ENCODE assay signal across 19 cellular contexts in the genomic region with DNA sequence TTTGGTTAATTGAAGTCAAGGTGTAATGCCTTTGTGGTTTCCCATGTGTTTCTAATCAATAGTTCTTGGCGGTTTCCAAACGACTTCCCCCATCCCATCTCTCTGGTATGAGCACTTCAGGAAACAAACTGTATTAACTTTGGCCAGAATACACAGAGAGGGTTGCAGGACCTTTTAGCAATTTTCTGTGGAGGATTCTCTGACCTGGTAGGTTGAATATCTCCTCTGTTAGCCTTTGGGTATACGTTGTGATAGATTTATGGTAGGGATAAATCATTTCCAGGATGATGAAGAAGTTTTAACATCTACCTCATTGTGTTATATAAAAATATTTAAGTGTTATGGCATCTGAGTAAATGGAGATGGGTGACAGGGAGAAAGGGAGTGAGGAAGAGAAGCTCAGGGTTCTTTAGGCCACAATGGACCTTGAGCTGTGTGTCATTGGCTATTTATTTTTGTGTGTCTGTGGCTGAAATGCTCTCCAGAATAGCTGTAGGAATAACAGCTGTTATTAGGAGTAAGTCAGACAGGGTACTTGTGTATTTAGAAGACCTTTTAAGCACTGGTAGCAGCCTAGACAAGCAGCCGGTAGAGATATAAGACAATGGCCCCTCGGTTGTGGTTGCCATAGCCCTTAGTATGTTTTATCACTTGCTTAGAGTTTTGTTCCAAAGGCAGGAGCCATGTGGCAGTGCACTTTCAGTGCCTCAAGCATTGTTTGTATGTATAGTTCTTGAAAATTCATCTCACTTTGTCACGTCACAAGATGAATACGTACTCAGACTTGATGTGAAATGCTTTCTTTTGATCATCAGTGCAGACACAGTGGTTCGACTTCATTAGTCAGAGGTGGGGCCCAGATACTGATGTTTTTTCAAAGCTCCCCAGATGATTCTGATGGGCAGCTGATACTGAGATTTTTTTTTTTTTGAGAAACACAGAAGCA.
A peak's percentile ranks its signal among the peaks of the same experiment; 100 is the strongest.
DNase-seq lines count a peak whose midpoint lies in the region; ATAC-seq and TF ChIP-seq lines count a peak whose summit lies in the region.
"Had no signal": no experiment of that assay in that cellular context is flagged by ENCODE, and none has a peak within 500 bp of the region (broad histone marks: within the 10 kb centered on the region; RNA-seq: fewer than 3 reads in every experiment).

No MANE protein-coding gene starts in this region.

- DNase-seq in G401 (ENCODE audit: low spot score): peak; percentile 30
- no peak for DNase-seq in WTC11 (ENCODE audit: low spot score)
- peak; percentile 10 for DNase-seq in glomerular visceral epithelial cell (ENCODE audit: extremely low spot score)
- DNase-seq in pons (ENCODE audit: low spot score): peak; percentile 62
- no peak for DNase-seq in NCI-H774 (lab: John Stamatoyannopoulos, UW)
- DNase-seq in activated CD4-positive, CD25-positive, alpha-beta regulatory T cell treated with anti-CD3 and anti-CD28 coated beads, Interleukin-2, amount 50 U/mL, for 72 hours: no peak
- DNase-seq in NCI-H2196 (lab: John Stamatoyannopoulos, UW; ENCODE audit: unreplicated experiment): no peak
- DNase-seq: activated CD8-positive, alpha-beta memory T cell treated with anti-CD3 and anti-CD28 coated beads, Interleukin-2, amount 10 ng/mL, durations not matched to agents 7 days and 5 days; activated gamma-delta T cell treated with Interleukin-2 at 50 U/mL for 16 hours; aorta; BE2C; dermis blood vessel endothelial cell; DMS79; esophagus squamous epithelium; hypothalamus; naive thymus-derived CD4-positive, alpha-beta T cell; NCI-H2081 had no signal

- POLR2A ChIA-PET in WTC11 (lab: Charles Lee): no interaction called here

- peak overlapping the region; percentile 17 for H3K27ac Mint-ChIP-seq in WTC11
- H3K27ac Mint-ChIP-seq: activated CD8-positive, alpha-beta memory T cell treated with anti-CD3 and anti-CD28 coated beads, Interleukin-2, amount 10 ng/mL, durations not matched to agents 7 days and 5 days; naive thymus-derived CD4-positive, alpha-beta T cell had no signal

- H3K9me3 Mint-ChIP-seq in WTC11: no peaks in the 10 kb centered on the region
- H3K9me3 Mint-ChIP-seq: naive thymus-derived CD4-positive, alpha-beta T cell had no signal

- in situ Hi-C loops in G401 (cut with HindIII; ENCODE audit: low sequenced_read_pairs): no loop called here

- H3K36me3 Mint-ChIP-seq in WTC11: no peaks in the 10 kb centered on the region
- H3K36me3 Mint-ChIP-seq: activated CD8-positive, alpha-beta memory T cell treated with anti-CD3 and anti-CD28 coated beads, Interleukin-2, amount 10 ng/mL, durations not matched to agents 7 days and 5 days; naive thymus-derived CD4-positive, alpha-beta T cell had no signal

- no peak for ATAC-seq in WTC11
- ATAC-seq in GM21360 (IDR thresholded peaks at IDR 0.05; ENCODE audit: unreplicated experiment): no peak
- ATAC-seq: activated CD8-positive, alpha-beta memory T cell treated with anti-CD3 and anti-CD28 coated beads, Interleukin-2, amount 10 ng/mL, durations not matched to agents 7 days and 5 days; left lobe of liver; naive thymus-derived CD4-positive, alpha-beta T cell had no signal

- no peak for TF ChIP-seq CTCF in WTC11 (IDR thresholded peaks at IDR 0.05)

- no peak overlapping the region for H3K4me3 Mint-ChIP-seq in WTC11
- H3K4me3 Mint-ChIP-seq: activated CD8-positive, alpha-beta memory T cell treated with anti-CD3 and anti-CD28 coated beads, Interleukin-2, amount 10 ng/mL, durations not matched to agents 7 days and 5 days; naive thymus-derived CD4-positive, alpha-beta T cell had no signal

- H3K27me3 Mint-ChIP-seq in WTC11 (ENCODE audit: low read depth): no peaks in the 10 kb centered on the region

- H3K4me1 Mint-ChIP-seq in WTC11: peaks cover 85% of the 10 kb centered on the region
- H3K4me1 Mint-ChIP-seq: activated CD8-positive, alpha-beta memory T cell treated with anti-CD3 and anti-CD28 coated beads, Interleukin-2, amount 10 ng/mL, durations not matched to agents 7 days and 5 days had no signal

- CTCF ChIA-PET in WTC11 (lab: Charles Lee): no interaction called here

TF ChIP-seq in WTC11, 78 proteins besides CTCF, POLR2A, EP300 and RAD21:
- TF ChIP-seq NFATC4 (CRISPR knock-in tag; IDR thresholded peaks at IDR 0.05) (no peak), RORB (CRISPR knock-in tag; IDR thresholded peaks at IDR 0.05) (no peak), NFE2L1 (CRISPR knock-in tag; IDR thresholded peaks at IDR 0.05) (no peak), ZNF396 (CRISPR knock-in tag; IDR thresholded peaks at IDR 0.05; ENCODE audit: borderline replicate concordance) (no peak)
- TF ChIP-seq, protein P1, sequence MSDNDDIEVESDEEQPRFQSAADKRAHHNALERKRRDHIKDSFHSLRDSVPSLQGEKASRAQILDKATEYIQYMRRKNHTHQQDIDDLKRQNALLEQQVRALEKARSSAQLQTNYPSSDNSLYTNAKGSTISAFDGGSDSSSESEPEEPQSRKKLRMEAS (CRISPR knock-in tag; IDR thresholded peaks at IDR 0.05): no peak

Comparison
In these comparisons a context has a peak if more than half of its experiments do, and no peak if none do; other contexts are left out.
1. DNase-seq: peak in G401 (single experiment), glomerular visceral epithelial cell (single experiment) and pons (single experiment); none in WTC11 (single experiment), NCI-H774 (single experiment), activated CD4-positive, CD25-positive, alpha-beta regulatory T cell treated with anti-CD3 and anti-CD28 coated beads, Interleukin-2, amount 50 U/mL, for 72 hours (single experiment) and NCI-H2196 (single experiment).